Comparison of ENCODE assay signal across 8 cellular contexts in the genomic region with DNA sequence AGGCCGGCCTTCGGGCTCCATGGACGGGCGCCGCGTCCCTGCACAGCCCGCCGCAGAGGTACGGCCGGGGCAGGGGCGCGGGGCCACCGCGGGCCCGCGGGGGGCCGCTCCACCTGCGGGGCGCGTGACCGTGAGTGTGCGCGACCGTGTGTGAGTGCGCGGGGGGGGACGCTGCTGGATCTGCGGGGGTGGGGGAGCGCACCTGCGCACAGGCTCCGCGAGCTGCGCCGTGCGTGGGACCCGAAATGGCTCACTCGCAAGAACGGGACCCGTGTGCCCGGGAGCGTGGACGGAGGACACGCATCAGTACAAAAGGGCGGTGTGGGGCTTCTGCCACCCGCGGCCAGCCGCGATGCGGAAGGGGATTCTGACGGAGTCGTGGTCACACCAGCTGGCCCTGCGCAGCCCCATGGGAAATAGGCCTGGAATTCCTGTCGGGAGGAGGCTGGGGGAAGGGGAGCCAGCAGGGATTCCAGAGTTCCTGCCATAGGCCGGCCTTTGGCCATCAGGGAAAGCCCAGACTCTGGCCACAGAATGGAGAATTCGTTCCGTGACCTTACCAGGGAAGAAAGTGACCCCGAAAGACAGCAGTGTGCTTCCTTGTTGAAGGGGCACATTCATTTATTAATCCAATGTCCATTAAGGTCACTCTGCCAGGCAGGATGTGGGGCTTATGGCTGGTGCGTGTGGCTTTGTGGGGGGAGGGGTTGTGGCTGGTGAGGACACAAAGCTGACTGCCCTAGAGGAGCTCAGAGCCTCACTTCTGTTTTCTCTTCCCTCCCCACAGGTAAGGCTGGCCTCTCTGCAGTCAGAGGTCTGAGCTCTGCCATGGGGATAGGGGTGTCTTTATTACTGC. TPM values are rescaled to one million over a fixed set of nuclear protein-coding genes. Genes with fewer than 3 reads are reported as not detected.
DNase-seq lines count a peak whose midpoint lies in the region; ATAC-seq, FAIRE-seq and TF ChIP-seq lines count a peak whose summit lies in the region.

No MANE protein-coding gene starts in this region.

- DNase-seq in Caco-2 (peak; percentile 86 to 88), SK-MEL-5 (ENCODE audit: low read depth, low spot score) (peak; percentile 62), left ventricle myocardium inferior (peak; percentile 71), retina (peak; percentile 88), D721Med (ENCODE audit: insufficient read length, low spot score) (no peak)

- no peaks in the 10 kb centered on the region for H3K9me3 Mint-ChIP-seq in Caco-2 (ENCODE audit: unreplicated experiment)

- H3K27me3 ChIP-seq in Caco-2 (replicated peaks; ENCODE audit: control insufficient read depth, insufficient read depth, low read length) (no peaks in the 10 kb centered on the region), left ventricle myocardium inferior (ENCODE audit: low read depth) (no peaks in the 10 kb centered on the region)

- no TSS peak for BruUV-seq in Caco-2 (replicated peaks; lab: Mats Ljungman, UMichigan)

- H3K4me3 ChIP-seq in Caco-2 (ENCODE audit: low read depth, low read length) (peak overlapping the region; percentile 91), left ventricle myocardium inferior (peak overlapping the region; percentile 96)

- no peaks in the 10 kb centered on the region for H3K27me3 Mint-ChIP-seq in Caco-2 (ENCODE audit: insufficient read depth, unreplicated experiment)

- in situ Hi-C loops in SK-MEL-5 (cut with HindIII; ENCODE audit: low pct_unique_long_range_greater_than_20kb, low sequenced_read_pairs): no loop called here

- H3K4me1 ChIP-seq in Caco-2: peaks cover 17% of the 10 kb centered on the region
- peaks cover 66% of the 10 kb centered on the region for H3K4me1 ChIP-seq in left ventricle myocardium inferior

- H3K4me3 Mint-ChIP-seq in Caco-2 (ENCODE audit: unreplicated experiment): peak overlapping the region; percentile 88

- peak overlapping the region; percentile 99 for H3K27ac Mint-ChIP-seq in Caco-2 (ENCODE audit: unreplicated experiment)

- H3K4me1 Mint-ChIP-seq in Caco-2 (ENCODE audit: low read depth, unreplicated experiment): peaks cover 5% of the 10 kb centered on the region

- TF ChIP-seq CTCF in Caco-2 (IDR thresholded peaks at IDR 0.05; ENCODE audit: insufficient read depth in 1 of 2, low read depth in 1 of 2, low read length in 1 of 2, severe bottlenecking in 1 of 2, unreplicated experiment in 1 of 2) (no peak), left ventricle myocardium inferior (IDR thresholded peaks at IDR 0.05; ENCODE audit: borderline replicate concordance) (no peak), D721Med (IDR thresholded peaks at IDR 0.05; ENCODE audit: insufficient read depth, missing control alignments) (no peak)

- H3K9me3 ChIP-seq in Caco-2 (no peaks in the 10 kb centered on the region), left ventricle myocardium inferior (replicated peaks) (no peaks in the 10 kb centered on the region)

- ATAC-seq in GM19452 (IDR thresholded peaks at IDR 0.05; ENCODE audit: unreplicated experiment) (peak; percentile 43), HG03565 (IDR thresholded peaks at IDR 0.05; ENCODE audit: unreplicated experiment) (peak; percentile 20)

- H3K36me3 ChIP-seq in Caco-2 (ENCODE audit: control insufficient read depth, insufficient read depth, low read length) (peaks cover 6% of the 10 kb centered on the region; the same call in 1 of the 2 replicates), left ventricle myocardium inferior (peaks cover 39% of the 10 kb centered on the region)

- POLR2A ChIA-PET in Caco-2 (lab: Charles Lee): interaction anchor here (0.5 to 2.2 kb wide), 7 partner anchors 9 to 44 kb away, joined by 3 to 29 read pairs (median 5); no protein-coding TSS in a partner anchor

- H3K27ac ChIP-seq in angular gyrus (ENCODE audit: low read depth, low read length): peak overlapping the region; percentile 94
- peak overlapping the region; percentile 97 for H3K27ac ChIP-seq in left ventricle myocardium inferior (replicated peaks)

- H3K36me3 Mint-ChIP-seq in Caco-2 (ENCODE audit: insufficient read depth, unreplicated experiment): peaks cover 49% of the 10 kb centered on the region

- CTCF ChIA-PET in Caco-2 (lab: Charles Lee): interaction anchor here (1.1 to 2.8 kb wide), 3 partner anchors 9 to 14 kb away, joined by 3 to 9 read pairs (median 3); no protein-coding TSS in a partner anchor

- intact Hi-C loops in Caco-2 (cut with micrococcal nuclease; ENCODE audit: unreplicated experiment) (loop anchor here (1.0 to 2.0 kb wide), 4 partner anchors 9 to 52 kb away; partner anchors contain the start of genes ACTR3C and LRRC61), left ventricle myocardium inferior (cut with micrococcal nuclease) (no loop called here)

- no peak for FAIRE-seq in D721Med (lab: Jason Lieb, UNC)

RNA-seq across cellular contexts. Expression of gene REPIN1, which starts 0.5 kb away (rescaled TPM):
- total RNA-seq in Caco-2 (2022) (141 and 148 TPM in 2 replicates), left ventricle myocardium inferior (110 TPM)
- total RNA-seq in SK-MEL-5 (2014; rRNA removed; shearing (Covaris generic)): 131 TPM in 2 replicates
- polyA plus RNA-seq in SK-MEL-5 (2015; cell fraction: cytosol; rRNA removed): 322 and 362 TPM in 2 replicates
- polyA plus RNA-seq in SK-MEL-5 (2015; cell fraction: nucleus; rRNA removed): 475 and 494 TPM in 2 replicates

RNA-seq across cellular contexts. Expression of gene ZNF775, which starts 10.0 kb away (rescaled TPM):
- 4.0 and 4.4 TPM in 2 replicates for total RNA-seq in Caco-2 (2022)
- 10.4 and 10.5 TPM in 2 replicates for total RNA-seq in SK-MEL-5 (2014; rRNA removed; shearing (Covaris generic))
- polyA plus RNA-seq in SK-MEL-5 (2015; cell fraction: cytosol; rRNA removed): 14.0 and 18.9 TPM in 2 replicates
- 5.3 and 12.4 TPM in 2 replicates for polyA plus RNA-seq in SK-MEL-5 (2015; cell fraction: nucleus; rRNA removed)
- total RNA-seq in left ventricle myocardium inferior: 3.1 TPM

RNA-seq across cellular contexts. Expression of gene RARRES2, which starts 27.7 kb away (rescaled TPM):
- not detected in 2 replicates for total RNA-seq in Caco-2 (2022)
- not detected in 2 replicates for total RNA-seq in SK-MEL-5 (2014; rRNA removed; shearing (Covaris generic))
- polyA plus RNA-seq in SK-MEL-5 (2015; cell fraction: cytosol; rRNA removed): not detected in 2 replicates
- not detected in 2 replicates for polyA plus RNA-seq in SK-MEL-5 (2015; cell fraction: nucleus; rRNA removed)
- total RNA-seq in left ventricle myocardium inferior: 17.6 TPM

RNA-seq across cellular contexts. Expression of gene ACTR3C, which starts 45.8 kb away (rescaled TPM):
- total RNA-seq in Caco-2 (2022) (8.0 and 9.2 TPM in 2 replicates), left ventricle myocardium inferior (5.1 TPM)
- not detected in 2 replicates for total RNA-seq in SK-MEL-5 (2014; rRNA removed; shearing (Covaris generic))
- polyA plus RNA-seq in SK-MEL-5 (2015; cell fraction: cytosol; rRNA removed): not detected in 2 replicates
- polyA plus RNA-seq in SK-MEL-5 (2015; cell fraction: nucleus; rRNA removed): not detected in 2 replicates

RNA-seq across cellular contexts. Expression of gene LRRC61, which starts 46.0 kb away (rescaled TPM):
- 32.4 and 35.8 TPM in 2 replicates for total RNA-seq in Caco-2 (2022)
- not detected in 2 replicates for total RNA-seq in SK-MEL-5 (2014; rRNA removed; shearing (Covaris generic))
- polyA plus RNA-seq in SK-MEL-5 (2015; cell fraction: cytosol; rRNA removed): not detected in 2 replicates
- not detected in 2 replicates for polyA plus RNA-seq in SK-MEL-5 (2015; cell fraction: nucleus; rRNA removed)
- 4.3 TPM for total RNA-seq in left ventricle myocardium inferior

Comparison
In these comparisons a context has a peak if more than half of its experiments do, and no peak if none do; other contexts are left out.
1. RNA of gene RARRES2, which starts 27.7 kb away (total RNA-seq): 17.6 TPM in left ventricle myocardium inferior (single experiment); not detected in Caco-2 and not detected in SK-MEL-5; every median in the first group is over 10 times any median in the second.